ENCODE assay signal across 15 cellular contexts in the genomic region with DNA sequence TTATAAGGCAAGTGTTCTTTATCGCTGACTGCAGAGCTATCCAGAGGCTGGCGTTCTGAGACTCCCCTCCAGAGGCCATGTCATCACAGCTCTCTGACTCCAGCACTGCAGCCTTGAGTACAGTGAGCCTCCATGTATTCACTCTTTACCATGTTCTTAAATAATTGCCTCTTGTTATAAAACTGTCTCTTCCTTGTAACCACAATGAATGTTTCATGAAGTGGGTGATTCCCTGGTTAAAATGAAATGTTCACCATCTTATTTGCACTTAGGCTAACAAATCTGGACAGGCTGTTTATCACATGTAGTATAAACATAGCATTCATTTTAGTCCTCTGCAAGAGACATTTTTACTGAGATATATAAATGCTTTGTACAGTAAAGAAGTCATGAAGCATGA. TPM values are rescaled to one million over a fixed set of nuclear protein-coding genes. Genes with fewer than 3 reads are reported as not detected.
"Had no signal": no experiment of that assay in that cellular context is flagged by ENCODE, and none has a peak within 500 bp of the region (broad histone marks: within the 10 kb centered on the region; RNA-seq: fewer than 3 reads in every experiment).

No MANE protein-coding gene starts in this region.

- H3K27me3 ChIP-seq: gastrocnemius medialis, spleen, testis had no signal

- DNase-seq: activated CD4-positive, alpha-beta memory T cell treated with anti-CD3 and anti-CD28 coated beads for 36 hours; activated CD4-positive, alpha-beta T cell treated with anti-CD3 and anti-CD28 coated beads for 1 hour; activated CD8-positive, alpha-beta memory T cell treated with anti-CD3 and anti-CD28 coated beads, Interleukin-2, amount 50 U/mL, for 4 hours; activated naive CD8-positive, alpha-beta T cell treated with anti-CD3 and anti-CD28 coated beads, Interleukin-2, amount 10 ng/mL, durations not matched to agents 7 days and 5 days; activated T-cell treated with anti-CD3 and anti-CD28 coated beads, Interleukin-2, amount 50 U/mL, for 72 hours; effector CD4-positive, alpha-beta T cell; gastrocnemius medialis; hippocampal formation; naive thymus-derived CD8-positive, alpha-beta T cell; spleen; stimulated activated CD4-positive, alpha-beta T cell treated with anti-CD3 and anti-CD28 coated beads, Interleukin-2, amount 100 ng/mL, for 24 hours; stimulated activated naive B cell treated with anti-CD40 and anti-IgM and Interleukin-4, amounts not matched to agents 10 μg/mL and 1 μg/mL and 100 μg/mL, for 72 hours; SW 1271; testis had no signal

- H3K36me3 ChIP-seq: gastrocnemius medialis, spleen had no signal

- ATAC-seq: activated T-cell treated with anti-CD3 and anti-CD28 coated beads, Interleukin-2, amount 50 U/mL, for 72 hours; gastrocnemius medialis; naive thymus-derived CD8-positive, alpha-beta T cell; right cardiac atrium; stimulated activated naive B cell treated with anti-CD40 and anti-IgM and Interleukin-4, amounts not matched to agents 10 μg/mL and 1 μg/mL and 100 μg/mL, for 72 hours had no signal

- H3K9me3 ChIP-seq: gastrocnemius medialis, spleen, testis had no signal

- H3K4me1 ChIP-seq: gastrocnemius medialis, spleen, testis had no signal

- H3K27ac ChIP-seq: gastrocnemius medialis, testis had no signal

- H3K4me3 ChIP-seq: gastrocnemius medialis, spleen, testis had no signal

RNA-seq across cellular contexts. Expression of a gene that starts 43.8 kb away (rescaled TPM):
- total RNA-seq: activated naive CD8-positive, alpha-beta T cell treated with anti-CD3 and anti-CD28 coated beads, Interleukin-2, amount 10 ng/mL, durations not matched to agents 7 days and 5 days; naive thymus-derived CD8-positive, alpha-beta T cell had no signal
